1 cellular context compared by ENCODE assay signal in the genomic region with DNA sequence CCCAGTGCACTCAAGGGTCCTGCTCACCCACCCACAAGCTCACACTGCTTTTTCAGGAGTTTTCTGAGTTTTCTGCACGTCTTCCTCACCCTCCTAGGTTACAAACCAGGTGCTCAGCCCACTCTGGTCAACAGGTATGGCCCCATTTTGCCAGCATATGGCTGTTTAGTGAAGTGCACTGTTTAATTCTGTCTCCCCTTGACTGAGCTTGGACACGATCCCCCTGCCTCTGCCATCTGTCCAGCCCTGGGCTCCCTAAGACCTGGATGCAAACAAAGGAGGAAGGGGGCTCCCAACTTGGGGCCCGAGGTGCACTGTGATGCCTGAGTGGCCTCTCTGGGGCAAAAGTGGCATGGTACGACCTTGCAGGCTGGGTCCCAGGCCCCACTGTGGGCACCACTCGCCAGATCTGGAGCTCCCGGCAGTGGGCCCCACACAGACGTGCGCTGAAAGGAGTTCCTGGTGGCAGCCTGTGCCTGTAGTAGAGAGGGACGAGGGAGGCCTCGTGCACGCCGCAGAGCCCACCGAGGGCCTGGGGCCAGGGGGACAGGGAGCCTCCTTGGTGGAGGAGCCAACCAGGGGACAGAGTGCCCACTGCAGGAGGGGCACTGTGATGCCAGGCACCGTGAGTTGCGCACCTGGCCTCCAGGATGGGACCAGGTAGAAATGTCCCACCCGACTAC.
TF ChIP-seq lines count a peak whose summit lies in the region.

No MANE protein-coding gene starts in this region.

TF ChIP-seq in K562, 482 proteins besides CTCF, POLR2A, EP300 and RAD21 (continued from another document and continues in another):
- no peak for TF ChIP-seq BRD4 (IDR thresholded peaks at IDR 0.05)
- TF ChIP-seq POLR2G (IDR thresholded peaks at IDR 0.05; ENCODE audit: low read depth, low read length): peak; percentile 62
- peak; percentile 47 for TF ChIP-seq RBM22 (IDR thresholded peaks at IDR 0.05; ENCODE audit: low read depth, low read length, poor library complexity, severe bottlenecking)
- TF ChIP-seq ZNF76 (CRISPR knock-in tag; IDR thresholded peaks at IDR 0.05; ENCODE audit: borderline replicate concordance): no peak
- TF ChIP-seq GATAD2A (IDR thresholded peaks at IDR 0.05): no peak
- TF ChIP-seq PRMT5 (CRISPR knock-in tag; IDR thresholded peaks at IDR 0.05): 0 out of 2 replicates have a peak, but pooled peaks have one; percentile 7
- no peak for TF ChIP-seq MLX (CRISPR knock-in tag; conservative IDR thresholded peaks at IDR 0.05)
- no peak for TF ChIP-seq ESRRA (IDR thresholded peaks at IDR 0.05; ENCODE audit: borderline replicate concordance, low read depth)
- TF ChIP-seq SRF (CRISPR knock-in tag; IDR thresholded peaks at IDR 0.05): no peak
- 0 out of 4 replicates have a peak, but pooled peaks of 1 of the 2 experiments have one; percentile 6 for TF ChIP-seq ZNF639 (CRISPR knock-in tag; conservative IDR thresholded peaks at IDR 0.05 in 1 of 2, IDR thresholded peaks at IDR 0.05 in 1 of 2)
- TF ChIP-seq, protein P1, sequence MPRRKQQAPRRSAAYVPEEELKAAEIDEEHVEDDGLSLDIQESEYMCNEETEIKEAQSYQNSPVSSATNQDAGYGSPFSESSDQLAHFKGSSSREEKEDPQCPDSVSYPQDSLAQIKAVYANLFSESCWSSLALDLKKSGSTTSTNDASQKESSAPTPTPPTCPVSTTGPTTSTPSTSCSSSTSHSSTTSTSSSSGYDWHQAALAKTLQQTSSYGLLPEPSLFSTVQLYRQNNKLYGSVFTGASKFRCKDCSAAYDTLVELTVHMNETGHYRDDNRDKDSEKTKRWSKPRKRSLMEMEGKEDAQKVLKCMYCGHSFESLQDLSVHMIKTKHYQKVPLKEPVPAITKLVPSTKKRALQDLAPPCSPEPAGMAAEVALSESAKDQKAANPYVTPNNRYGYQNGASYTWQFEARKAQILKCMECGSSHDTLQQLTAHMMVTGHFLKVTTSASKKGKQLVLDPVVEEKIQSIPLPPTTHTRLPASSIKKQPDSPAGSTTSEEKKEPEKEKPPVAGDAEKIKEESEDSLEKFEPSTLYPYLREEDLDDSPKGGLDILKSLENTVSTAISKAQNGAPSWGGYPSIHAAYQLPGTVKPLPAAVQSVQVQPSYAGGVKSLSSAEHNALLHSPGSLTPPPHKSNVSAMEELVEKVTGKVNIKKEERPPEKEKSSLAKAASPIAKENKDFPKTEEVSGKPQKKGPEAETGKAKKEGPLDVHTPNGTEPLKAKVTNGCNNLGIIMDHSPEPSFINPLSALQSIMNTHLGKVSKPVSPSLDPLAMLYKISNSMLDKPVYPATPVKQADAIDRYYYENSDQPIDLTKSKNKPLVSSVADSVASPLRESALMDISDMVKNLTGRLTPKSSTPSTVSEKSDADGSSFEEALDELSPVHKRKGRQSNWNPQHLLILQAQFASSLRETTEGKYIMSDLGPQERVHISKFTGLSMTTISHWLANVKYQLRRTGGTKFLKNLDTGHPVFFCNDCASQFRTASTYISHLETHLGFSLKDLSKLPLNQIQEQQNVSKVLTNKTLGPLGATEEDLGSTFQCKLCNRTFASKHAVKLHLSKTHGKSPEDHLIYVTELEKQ (CRISPR knock-in tag; IDR thresholded peaks at IDR 0.05): no peak
- TF ChIP-seq TEAD1 (CRISPR knock-in tag; IDR thresholded peaks at IDR 0.05): no peak
- no peak for TF ChIP-seq MYC (IDR thresholded peaks at IDR 0.05; ENCODE audit: low read depth, low read length)
- 0 out of 2 replicates have a peak, but pooled peaks have one; percentile 25 for TF ChIP-seq MYC (CRISPR knock-in tag; IDR thresholded peaks at IDR 0.05; ENCODE audit: borderline replicate concordance, low read depth)
- TF ChIP-seq PTTG1 (tag; IDR thresholded peaks at IDR 0.05; ENCODE audit: low read depth): no peak
- TF ChIP-seq NFYB (IDR thresholded peaks at IDR 0.05; ENCODE audit: extremely low read depth, insufficient read length): no peak
- no peak for TF ChIP-seq MAFG (tag; conservative IDR thresholded peaks at IDR 0.05)
- TF ChIP-seq CTCFL (IDR thresholded peaks at IDR 0.05; ENCODE audit: borderline replicate concordance, insufficient read depth, low read depth, low read length, poor library complexity, severe bottlenecking): no peak
- TF ChIP-seq, protein P2, sequence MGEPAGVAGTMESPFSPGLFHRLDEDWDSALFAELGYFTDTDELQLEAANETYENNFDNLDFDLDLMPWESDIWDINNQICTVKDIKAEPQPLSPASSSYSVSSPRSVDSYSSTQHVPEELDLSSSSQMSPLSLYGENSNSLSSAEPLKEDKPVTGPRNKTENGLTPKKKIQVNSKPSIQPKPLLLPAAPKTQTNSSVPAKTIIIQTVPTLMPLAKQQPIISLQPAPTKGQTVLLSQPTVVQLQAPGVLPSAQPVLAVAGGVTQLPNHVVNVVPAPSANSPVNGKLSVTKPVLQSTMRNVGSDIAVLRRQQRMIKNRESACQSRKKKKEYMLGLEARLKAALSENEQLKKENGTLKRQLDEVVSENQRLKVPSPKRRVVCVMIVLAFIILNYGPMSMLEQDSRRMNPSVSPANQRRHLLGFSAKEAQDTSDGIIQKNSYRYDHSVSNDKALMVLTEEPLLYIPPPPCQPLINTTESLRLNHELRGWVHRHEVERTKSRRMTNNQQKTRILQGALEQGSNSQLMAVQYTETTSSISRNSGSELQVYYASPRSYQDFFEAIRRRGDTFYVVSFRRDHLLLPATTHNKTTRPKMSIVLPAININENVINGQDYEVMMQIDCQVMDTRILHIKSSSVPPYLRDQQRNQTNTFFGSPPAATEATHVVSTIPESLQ (CRISPR knock-in tag; IDR thresholded peaks at IDR 0.05): no peak
- TF ChIP-seq ELF2 (CRISPR knock-in tag; IDR thresholded peaks at IDR 0.05): 0 out of 2 replicates have a peak, but pooled peaks have one; percentile 48
- no peak for TF ChIP-seq ESRRB (CRISPR knock-in tag; IDR thresholded peaks at IDR 0.05; ENCODE audit: borderline replicate concordance)
- 0 out of 2 replicates have a peak, but pooled peaks have one; percentile 41 for TF ChIP-seq ZNF184 (CRISPR knock-in tag; IDR thresholded peaks at IDR 0.05)
- no peak for TF ChIP-seq ZBED1 (IDR thresholded peaks at IDR 0.05)
- TF ChIP-seq HIVEP1 (CRISPR knock-in tag; IDR thresholded peaks at IDR 0.05): peak; percentile 65; the same call in 1 of the 2 replicates
- TF ChIP-seq, protein P3, sequence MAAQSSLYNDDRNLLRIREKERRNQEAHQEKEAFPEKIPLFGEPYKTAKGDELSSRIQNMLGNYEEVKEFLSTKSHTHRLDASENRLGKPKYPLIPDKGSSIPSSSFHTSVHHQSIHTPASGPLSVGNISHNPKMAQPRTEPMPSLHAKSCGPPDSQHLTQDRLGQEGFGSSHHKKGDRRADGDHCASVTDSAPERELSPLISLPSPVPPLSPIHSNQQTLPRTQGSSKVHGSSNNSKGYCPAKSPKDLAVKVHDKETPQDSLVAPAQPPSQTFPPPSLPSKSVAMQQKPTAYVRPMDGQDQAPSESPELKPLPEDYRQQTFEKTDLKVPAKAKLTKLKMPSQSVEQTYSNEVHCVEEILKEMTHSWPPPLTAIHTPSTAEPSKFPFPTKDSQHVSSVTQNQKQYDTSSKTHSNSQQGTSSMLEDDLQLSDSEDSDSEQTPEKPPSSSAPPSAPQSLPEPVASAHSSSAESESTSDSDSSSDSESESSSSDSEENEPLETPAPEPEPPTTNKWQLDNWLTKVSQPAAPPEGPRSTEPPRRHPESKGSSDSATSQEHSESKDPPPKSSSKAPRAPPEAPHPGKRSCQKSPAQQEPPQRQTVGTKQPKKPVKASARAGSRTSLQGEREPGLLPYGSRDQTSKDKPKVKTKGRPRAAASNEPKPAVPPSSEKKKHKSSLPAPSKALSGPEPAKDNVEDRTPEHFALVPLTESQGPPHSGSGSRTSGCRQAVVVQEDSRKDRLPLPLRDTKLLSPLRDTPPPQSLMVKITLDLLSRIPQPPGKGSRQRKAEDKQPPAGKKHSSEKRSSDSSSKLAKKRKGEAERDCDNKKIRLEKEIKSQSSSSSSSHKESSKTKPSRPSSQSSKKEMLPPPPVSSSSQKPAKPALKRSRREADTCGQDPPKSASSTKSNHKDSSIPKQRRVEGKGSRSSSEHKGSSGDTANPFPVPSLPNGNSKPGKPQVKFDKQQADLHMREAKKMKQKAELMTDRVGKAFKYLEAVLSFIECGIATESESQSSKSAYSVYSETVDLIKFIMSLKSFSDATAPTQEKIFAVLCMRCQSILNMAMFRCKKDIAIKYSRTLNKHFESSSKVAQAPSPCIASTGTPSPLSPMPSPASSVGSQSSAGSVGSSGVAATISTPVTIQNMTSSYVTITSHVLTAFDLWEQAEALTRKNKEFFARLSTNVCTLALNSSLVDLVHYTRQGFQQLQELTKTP (IDR thresholded peaks at IDR 0.05; ENCODE audit: low read depth in 1 of 2, partially characterized antibody in 2 of 2): no peak
- no peak for TF ChIP-seq E2F8 (IDR thresholded peaks at IDR 0.05; ENCODE audit: low read depth, partially characterized antibody)
- TF ChIP-seq, protein P4, sequence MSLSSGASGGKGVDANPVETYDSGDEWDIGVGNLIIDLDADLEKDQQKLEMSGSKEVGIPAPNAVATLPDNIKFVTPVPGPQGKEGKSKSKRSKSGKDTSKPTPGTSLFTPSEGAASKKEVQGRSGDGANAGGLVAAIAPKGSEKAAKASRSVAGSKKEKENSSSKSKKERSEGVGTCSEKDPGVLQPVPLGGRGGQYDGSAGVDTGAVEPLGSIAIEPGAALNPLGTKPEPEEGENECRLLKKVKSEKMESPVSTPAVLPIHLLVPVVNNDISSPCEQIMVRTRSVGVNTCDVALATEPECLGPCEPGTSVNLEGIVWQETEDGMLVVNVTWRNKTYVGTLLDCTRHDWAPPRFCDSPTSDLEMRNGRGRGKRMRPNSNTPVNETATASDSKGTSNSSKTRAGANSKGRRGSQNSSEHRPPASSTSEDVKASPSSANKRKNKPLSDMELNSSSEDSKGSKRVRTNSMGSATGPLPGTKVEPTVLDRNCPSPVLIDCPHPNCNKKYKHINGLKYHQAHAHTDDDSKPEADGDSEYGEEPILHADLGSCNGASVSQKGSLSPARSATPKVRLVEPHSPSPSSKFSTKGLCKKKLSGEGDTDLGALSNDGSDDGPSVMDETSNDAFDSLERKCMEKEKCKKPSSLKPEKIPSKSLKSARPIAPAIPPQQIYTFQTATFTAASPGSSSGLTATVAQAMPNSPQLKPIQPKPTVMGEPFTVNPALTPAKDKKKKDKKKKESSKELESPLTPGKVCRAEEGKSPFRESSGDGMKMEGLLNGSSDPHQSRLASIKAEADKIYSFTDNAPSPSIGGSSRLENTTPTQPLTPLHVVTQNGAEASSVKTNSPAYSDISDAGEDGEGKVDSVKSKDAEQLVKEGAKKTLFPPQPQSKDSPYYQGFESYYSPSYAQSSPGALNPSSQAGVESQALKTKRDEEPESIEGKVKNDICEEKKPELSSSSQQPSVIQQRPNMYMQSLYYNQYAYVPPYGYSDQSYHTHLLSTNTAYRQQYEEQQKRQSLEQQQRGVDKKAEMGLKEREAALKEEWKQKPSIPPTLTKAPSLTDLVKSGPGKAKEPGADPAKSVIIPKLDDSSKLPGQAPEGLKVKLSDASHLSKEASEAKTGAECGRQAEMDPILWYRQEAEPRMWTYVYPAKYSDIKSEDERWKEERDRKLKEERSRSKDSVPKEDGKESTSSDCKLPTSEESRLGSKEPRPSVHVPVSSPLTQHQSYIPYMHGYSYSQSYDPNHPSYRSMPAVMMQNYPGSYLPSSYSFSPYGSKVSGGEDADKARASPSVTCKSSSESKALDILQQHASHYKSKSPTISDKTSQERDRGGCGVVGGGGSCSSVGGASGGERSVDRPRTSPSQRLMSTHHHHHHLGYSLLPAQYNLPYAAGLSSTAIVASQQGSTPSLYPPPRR (CRISPR knock-in tag; IDR thresholded peaks at IDR 0.05; ENCODE audit: borderline replicate concordance): no peak
- 0 out of 2 replicates have a peak, but pooled peaks have one; percentile 17 for TF ChIP-seq ZNF764 (CRISPR knock-in tag; IDR thresholded peaks at IDR 0.05; ENCODE audit: low read depth)
